10 cellular contexts compared by ENCODE assay signal in the genomic region with DNA sequence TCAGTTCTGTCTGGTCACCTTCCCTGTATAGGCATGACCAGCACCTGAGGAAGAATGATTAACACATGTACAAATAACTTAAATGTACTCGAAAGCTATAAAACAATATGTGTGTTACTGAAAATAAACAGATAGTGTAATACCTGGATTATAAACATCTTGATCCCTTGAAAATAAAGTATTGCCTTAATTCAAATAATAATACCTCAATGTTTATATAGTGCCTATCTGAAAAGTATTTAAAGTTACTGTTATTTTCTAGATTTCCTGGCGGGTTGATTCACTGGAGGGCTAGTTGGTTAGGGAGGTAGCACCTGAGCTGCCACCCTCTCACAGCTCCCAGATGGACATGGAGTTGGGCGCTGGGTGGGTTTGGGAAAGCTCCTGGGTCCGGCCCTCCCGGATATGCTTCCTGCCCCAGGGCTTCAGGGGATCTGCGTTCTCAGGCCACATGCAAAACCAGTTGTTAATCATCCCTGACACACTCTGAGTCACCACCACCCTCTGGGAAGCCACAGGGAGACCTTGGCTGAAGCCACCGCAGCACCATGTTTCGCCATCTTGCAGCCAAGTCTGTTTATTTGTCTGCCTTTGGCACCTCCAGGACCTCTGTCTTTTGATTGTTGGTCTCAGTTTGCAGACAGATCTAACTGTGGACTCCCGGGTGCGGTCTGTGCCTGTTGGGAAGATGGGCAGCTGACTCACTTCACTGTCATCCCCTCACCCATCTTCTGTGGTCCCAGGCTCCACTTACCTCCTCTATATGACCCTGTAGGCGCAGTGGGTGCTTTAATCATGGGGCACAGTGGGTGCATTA. TPM values are rescaled to one million over a fixed set of nuclear protein-coding genes. Genes with fewer than 3 reads are reported as not detected.
DNase-seq lines count a peak whose midpoint lies in the region; ATAC-seq and TF ChIP-seq lines count a peak whose summit lies in the region.
"Had no signal": no experiment of that assay in that cellular context is flagged by ENCODE, and none has a peak within 500 bp of the region (broad histone marks: within the 10 kb centered on the region; RNA-seq: fewer than 3 reads in every experiment).

No MANE protein-coding gene starts in this region.

- intact Hi-C loops in left cardiac atrium (cut with DNase I) = no loop called here
- intact Hi-C loops in Right ventricle myocardium superior (cut with DNase I) = no loop called here
- intact Hi-C loops in adrenal gland (cut with DNase I) = no loop called here
- intact Hi-C loops in vagina (cut with DNase I) = no loop called here

- H3K27me3 ChIP-seq in adrenal gland (no peaks in the 10 kb centered on the region), vagina (no peaks in the 10 kb centered on the region)
- H3K27me3 ChIP-seq: Peyer's patch had no signal

- peak overlapping the region in 1 of 4 donors; percentile 11 for H3K4me3 ChIP-seq in adrenal gland
- H3K4me3 ChIP-seq in vagina = peak overlapping the region in 1 of 2 donors; percentile 19
- H3K4me3 ChIP-seq: Peyer's patch had no signal

- no peak for TF ChIP-seq CTCF in adrenal gland (IDR thresholded peaks at IDR 0.05)
- TF ChIP-seq CTCF in vagina (IDR thresholded peaks at IDR 0.05) = no peak

- DNase-seq in left cardiac atrium (peak; percentile 36), Right ventricle myocardium superior (no peak), adrenal gland (peak; percentile 84 to 94 (median 93)), islet precursor cell (peak; percentile 98), vagina (ENCODE audit: extremely low spot score in 2 of 2) (no peak), NCI-H82 (lab: John Stamatoyannopoulos, UW) (no peak)
- DNase-seq: DND-41, Peyer's patch had no signal

- H3K27ac ChIP-seq in adrenal gland (peak overlapping the region; percentile 60 to 92 (median 76)), vagina (peak overlapping the region; percentile 65)

- 38 to 69% (median 46%) methylated on average over 9 to 11 of the region's 11 CpGs for WGBS in adrenal gland, 4 donors

- TF ChIP-seq POLR2A in adrenal gland (IDR thresholded peaks at IDR 0.05) (peak in 1 of 2 donors; percentile 79), vagina (IDR thresholded peaks at IDR 0.05) (no peak)

- ATAC-seq in left cardiac atrium (peak in 1 of 2 donors; percentile 62), Right ventricle myocardium superior (ENCODE audit: poor library complexity) (no peak), GM21529 (IDR thresholded peaks at IDR 0.05; ENCODE audit: unreplicated experiment) (no peak), GM19351 (IDR thresholded peaks at IDR 0.05; ENCODE audit: unreplicated experiment) (no peak)

- H3K4me1 ChIP-seq in adrenal gland (replicated peaks in 1 of 2) (peaks cover 34 to 49% of the 10 kb centered on the region in 2 donors), vagina (peaks cover 36% of the 10 kb centered on the region)

- H3K36me3 ChIP-seq in adrenal gland (replicated peaks in 1 of 2) (no peaks in the 10 kb centered on the region), vagina (no peaks in the 10 kb centered on the region)
- H3K36me3 ChIP-seq: Peyer's patch had no signal

- H3K9me3 ChIP-seq in adrenal gland (replicated peaks in 1 of 3) (no peaks in the 10 kb centered on the region), vagina (no peaks in the 10 kb centered on the region)
- H3K9me3 ChIP-seq: Peyer's patch had no signal

RNA-seq across cellular contexts. Expression of a gene that starts 35.3 kb away (rescaled TPM):
- total RNA-seq in left cardiac atrium = 10 to 100 TPM; 21.2 to 31.1 TPM
- total RNA-seq in Right ventricle myocardium superior = 12.1 TPM
- total RNA-seq in adrenal gland = 100 to 1,000 TPM; 102 to 365 (median 161) TPM
- polyA plus RNA-seq in adrenal gland = 100 to 1,000 TPM in 1 of 3 donors, 10 to 100 TPM in 2; 46.6 to 130 (median 57.0) TPM
- total RNA-seq in vagina = 26.0 TPM

Comparison
In these comparisons a context has a peak if more than half of its experiments do, and no peak if none do; other contexts are left out.
1. DNase-seq: peak in left cardiac atrium (single experiment), adrenal gland (7 of 7) and islet precursor cell (single experiment); none in Right ventricle myocardium superior (single experiment), vagina (0 of 2) and NCI-H82 (single experiment).